In genomic region chr5:61351733-61352132, GRCh38 we compare ENCODE assay signal across 1 cellular context.
TF ChIP-seq lines count a peak whose summit lies in the region.

No MANE protein-coding gene starts in this region.

TF ChIP-seq in HepG2, 621 proteins besides CTCF, POLR2A, EP300 and RAD21 (continued from another document):
- no peak for TF ChIP-seq TFDP1 (CRISPR knock-in tag; IDR thresholded peaks at IDR 0.05; ENCODE audit: borderline replicate concordance)
- no peak for TF ChIP-seq ZNF816 (CRISPR knock-in tag; IDR thresholded peaks at IDR 0.05; ENCODE audit: borderline replicate concordance)
TF ChIP-seq in HepG2: peak in this region for 1.
